In the genomic region with DNA sequence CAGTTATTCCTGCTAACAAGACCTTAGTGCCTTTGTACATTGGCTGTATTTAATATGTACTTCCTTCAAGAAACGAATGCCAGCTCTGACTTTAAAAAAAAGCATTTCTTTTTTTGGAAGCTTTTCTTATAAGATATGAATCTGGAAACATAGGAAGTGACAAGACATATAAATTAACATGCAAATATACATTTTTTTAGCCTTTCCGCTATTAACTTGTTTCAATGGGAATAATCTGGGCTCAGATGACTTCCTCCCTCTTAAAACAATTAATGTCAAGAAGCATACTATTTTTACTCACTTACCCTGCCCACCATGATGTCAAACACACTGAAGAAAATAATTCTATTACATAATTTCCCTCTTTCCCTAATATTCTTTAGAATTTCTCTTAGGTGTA, we compare ENCODE assay signal across 8 cellular contexts. TPM values are rescaled to one million over a fixed set of nuclear protein-coding genes. Genes with fewer than 3 reads are reported as not detected.
DNase-seq lines count a peak whose midpoint lies in the region; ATAC-seq and TF ChIP-seq lines count a peak whose summit lies in the region.

No MANE protein-coding gene starts in this region.

- intact Hi-C loops in ovary (cut with DNase I), result no loop called here

- H3K27ac ChIP-seq in ovary, result no peak overlapping the region

- H3K4me1 ChIP-seq in endocrine pancreas (ENCODE audit: control insufficient read depth, insufficient read depth, low read length), result peaks cover 15% of the 10 kb centered on the region
- peaks cover 3% of the 10 kb centered on the region for H3K4me1 ChIP-seq in ovary (ENCODE audit: insufficient read depth)

- ATAC-seq in GM21390 (IDR thresholded peaks at IDR 0.05; ENCODE audit: unreplicated experiment), result no peak
- ATAC-seq in HG03520 (IDR thresholded peaks at IDR 0.05; ENCODE audit: unreplicated experiment), result no peak

- H3K4me3 ChIP-seq in endocrine pancreas (ENCODE audit: control insufficient read depth, insufficient read depth, low read length) (peak overlapping the region; percentile 88), ovary (peak overlapping the region; percentile 71)

- DNase-seq in ELR (ENCODE audit: low read depth), result peak; percentile 22
- peak; percentile 56 for DNase-seq in OCI-M1 (lab: John Stamatoyannopoulos, UW)
- no peak for DNase-seq in ovary
- no peak for DNase-seq in HPDE6-E6E7 (ENCODE audit: extremely low spot score)
- no peak for DNase-seq in cerebellum (ENCODE audit: low spot score)

- H3K9ac ChIP-seq in endocrine pancreas (ENCODE audit: control insufficient read depth, insufficient read depth, low read length), result no peak overlapping the region

- TF ChIP-seq POLR2A in ovary (IDR thresholded peaks at IDR 0.05), result no peak

- H3K27me3 ChIP-seq in endocrine pancreas (ENCODE audit: control insufficient read depth, insufficient read depth, low read length), result no peaks in the 10 kb centered on the region
- H3K27me3 ChIP-seq in ovary, result no peaks in the 10 kb centered on the region

- 44 to 54% (median 50%) methylated on average over 2 of the region's 2 CpGs for WGBS in ovary, 3 donors

- H3K36me3 ChIP-seq in endocrine pancreas (ENCODE audit: control insufficient read depth, insufficient read depth, low read length) (no peaks in the 10 kb centered on the region), ovary (no peaks in the 10 kb centered on the region)

- no peak for TF ChIP-seq EP300 in ovary (IDR thresholded peaks at IDR 0.05)

- no peak for TF ChIP-seq CTCF in ovary (IDR thresholded peaks at IDR 0.05)

- H3K9me3 ChIP-seq in endocrine pancreas (ENCODE audit: control insufficient read depth, low read length) (no peaks in the 10 kb centered on the region), ovary (no peaks in the 10 kb centered on the region)

RNA-seq across cellular contexts. Expression of a gene that starts 1.4 kb away (rescaled TPM):
- 10 to 100 TPM; 12.1 to 20.6 (median 15.6) TPM for total RNA-seq in ovary
- 1 to 10 TPM; 2.9 to 3.6 TPM for polyA plus RNA-seq in ovary
- total RNA-seq in cerebellum, result 29.6 TPM

Comparison
In these comparisons a context has a peak if more than half of its experiments do, and no peak if none do; other contexts are left out.
1. DNase-seq: peak in ELR (single experiment) and OCI-M1 (single experiment); none in ovary (0 of 5), HPDE6-E6E7 (single experiment) and cerebellum (single experiment).